In genomic region chr3:187639912-187640822, GRCh38 we compare ENCODE assay signal across 30 cellular contexts. TPM values are rescaled to one million over a fixed set of nuclear protein-coding genes. Genes with fewer than 3 reads are reported as not detected.
A peak's percentile ranks its signal among the peaks of the same experiment; 100 is the strongest.
DNase-seq lines count a peak whose midpoint lies in the region; ATAC-seq and TF ChIP-seq lines count a peak whose summit lies in the region.
"Had no signal": no experiment of that assay in that cellular context is flagged by ENCODE, and none has a peak within 500 bp of the region (broad histone marks: within the 10 kb centered on the region; RNA-seq: fewer than 3 reads in every experiment).

No MANE protein-coding gene starts in this region.

- no peak overlapping the region for H3K4me2 ChIP-seq in PC-9
- H3K4me2 ChIP-seq: A549 had no signal

- BruUV-seq in PC-9 (replicated peaks; lab: Mats Ljungman, UMichigan): no TSS peak

- DNase-seq in NCI-H748 (lab: John Stamatoyannopoulos, UW; ENCODE audit: unreplicated experiment) (peak; percentile 3), NCI-H748 treated with DMSO at 0.1 percent for 48 hours (lab: John Stamatoyannopoulos, UW) (no peak), DMS53 treated with DMSO at 0.1 percent for 48 hours (lab: John Stamatoyannopoulos, UW; ENCODE audit: unreplicated experiment) (peak; percentile 33), NCI-H1930 (lab: John Stamatoyannopoulos, UW) (peak; percentile 4 to 17), right lobe of liver (peak in 1 of 3 donors; percentile 51), PC-9 (no peak)
- DNase-seq: activated CD4-positive, alpha-beta T cell treated with anti-CD3 and anti-CD28 coated beads for 36 hours; activated T-cell treated with anti-CD3 and anti-CD28 coated beads for 4 hours; aorta; BE2C; caudate nucleus; foreskin fibroblast; H9; head of caudate nucleus; KBM-7; kidney; NCI-H1436 treated with DMSO at 0.1 percent for 48 hours; NCI-H2171 treated with DMSO at 0.1 percent for 48 hours; NCI-H82; ovary; retina; stimulated activated CD4-positive, alpha-beta T cell treated with anti-CD3 and anti-CD28 coated beads, Interleukin-2, amount 100 ng/mL, for 24 hours had no signal

- no peaks in the 10 kb centered on the region for H3K36me3 ChIP-seq in right lobe of liver
- H3K36me3 ChIP-seq in PC-9 (ENCODE audit: low read depth): no peaks in the 10 kb centered on the region
- H3K36me3 ChIP-seq: BE2C, ovary, tibial nerve had no signal

- H3K4me3 ChIP-seq in right lobe of liver (no peak overlapping the region), PC-9 (no peak overlapping the region)
- H3K4me3 ChIP-seq: A549, ovary, tibial nerve had no signal

- H3K9me3 ChIP-seq in right lobe of liver (no peaks in the 10 kb centered on the region), PC-9 (ENCODE audit: insufficient read depth, low read depth) (no peaks in the 10 kb centered on the region)
- H3K9me3 ChIP-seq: A549, BE2C, ovary had no signal

- TF ChIP-seq POLR2A in right lobe of liver (IDR thresholded peaks at IDR 0.05): no peak

- intact Hi-C loops in right lobe of liver (cut with DNase I): no loop called here
- intact Hi-C loops in PC-9 (cut with micrococcal nuclease; ENCODE audit: unreplicated experiment): no loop called here

- no peaks in the 10 kb centered on the region for H3K27me3 ChIP-seq in right lobe of liver
- H3K27me3 ChIP-seq in PC-9 (ENCODE audit: insufficient read depth, low read depth): peaks cover 29% of the 10 kb centered on the region; the same call in 1 of the 2 replicates
- H3K27me3 ChIP-seq: BE2C, ovary, tibial nerve had no signal

- POLR2A ChIA-PET in PC-9 (lab: Charles Lee; ENCODE audit: unreplicated experiment): no interaction called here

- H3K27ac ChIP-seq in right lobe of liver (peak overlapping the region in 1 of 3 donors; percentile 37), PC-9 (no peak overlapping the region)
- H3K27ac ChIP-seq: A549, ovary, tibial nerve had no signal

- H3K79me2 ChIP-seq in PC-9 (ENCODE audit: low read depth): no peaks in the 10 kb centered on the region

- H3K4me1 ChIP-seq in right lobe of liver: peaks cover 0 to 39% (median 11%) of the 10 kb centered on the region in 4 donors
- no peaks in the 10 kb centered on the region for H3K4me1 ChIP-seq in PC-9 (replicated peaks; ENCODE audit: insufficient read depth)
- H3K4me1 ChIP-seq: A549, tibial nerve had no signal

- H4K20me1 ChIP-seq in PC-9 (ENCODE audit: insufficient read depth): no peaks in the 10 kb centered on the region

- WGBS in right lobe of liver (ENCODE audit: insufficient coverage, low coverage, low lambda C conversion rate, missing lambda C conversion rate): 26% methylated on average over 7 of the region's 7 CpGs

- ATAC-seq in right lobe of liver: peak; percentile 76 to 91 (median 85)
- no peak for ATAC-seq in HG02870 (IDR thresholded peaks at IDR 0.05; ENCODE audit: unreplicated experiment)
- no peak for ATAC-seq in GM19023 (IDR thresholded peaks at IDR 0.05; ENCODE audit: unreplicated experiment)
- ATAC-seq: A549; activated CD4-positive, alpha-beta T cell treated with anti-CD3 and anti-CD28 coated beads for 36 hours; esophagus mucosa had no signal

- CTCF ChIA-PET in PC-9 (lab: Charles Lee): no interaction called here

- H2AFZ ChIP-seq in PC-9: no peak overlapping the region

- TF ChIP-seq CTCF in right lobe of liver (IDR thresholded peaks at IDR 0.05): no peak
- TF ChIP-seq CTCF in PC-9 (conservative IDR thresholded peaks at IDR 0.05): no peak

- no peaks in the 10 kb centered on the region; the same call in 1 of the 2 replicates for H3K9me2 ChIP-seq in PC-9 (ENCODE audit: insufficient read depth)

- H3F3A ChIP-seq in PC-9 (ENCODE audit: insufficient read depth, low read depth): no peaks in the 10 kb centered on the region

RNA-seq across cellular contexts. Expression of gene SST, which starts 30.0 kb away (rescaled TPM):
- total RNA-seq in right lobe of liver (not detected), PC-9 (2021) (not detected in 2 replicates)
- total RNA-seq: activated CD4-positive, alpha-beta T cell treated with anti-CD3 and anti-CD28 coated beads for 36 hours; aorta; Daoy; esophagus mucosa; H9; HT1080; kidney; lung microvascular endothelial cell; tibial nerve had no signal

Comparison
In these comparisons a context has a peak if more than half of its experiments do, and no peak if none do; other contexts are left out.
1. DNase-seq: peak in NCI-H748 (single experiment), DMS53 treated with DMSO at 0.1 percent for 48 hours (single experiment) and NCI-H1930 (2 of 2); none in NCI-H748 treated with DMSO at 0.1 percent for 48 hours (single experiment) and PC-9 (0 of 2).
2. ATAC-seq: peak in right lobe of liver (4 of 4); none in HG02870 (single experiment) and GM19023 (single experiment).